In the genomic region with DNA sequence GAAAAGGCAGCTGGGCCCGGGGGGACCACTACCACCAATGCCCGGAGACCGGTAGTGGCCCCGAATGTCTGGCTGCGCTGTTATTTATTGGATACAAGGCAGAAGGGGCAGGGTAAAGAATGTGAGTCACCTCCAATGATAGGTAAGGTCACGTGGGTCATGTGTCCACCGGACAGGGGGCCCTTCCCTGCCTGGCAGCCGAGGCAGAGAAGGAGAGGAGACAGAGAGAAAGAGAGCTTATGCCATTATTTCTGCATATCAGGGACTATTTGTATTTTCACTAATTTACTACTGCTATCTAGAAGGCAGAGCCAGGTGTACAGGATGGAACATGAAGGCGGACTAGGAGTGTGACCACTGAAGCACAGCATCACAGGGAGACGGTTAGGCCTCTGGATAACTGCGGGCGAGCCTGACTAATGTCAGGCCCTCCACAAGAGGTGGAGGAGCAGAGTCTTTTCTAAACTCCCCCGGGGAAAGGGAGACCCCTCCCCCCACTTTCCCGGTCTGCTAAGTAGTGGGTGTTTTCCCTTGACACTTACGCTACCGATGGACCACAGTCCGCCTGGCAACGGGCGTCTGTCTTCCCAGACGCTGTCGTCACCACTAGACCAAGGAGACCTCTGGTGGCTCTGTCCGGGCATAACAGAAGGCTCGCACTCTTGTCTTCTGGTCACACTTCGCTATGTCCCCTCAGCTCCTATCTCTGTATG, we compare ENCODE assay signal across 8 cellular contexts. TPM values are rescaled to one million over a fixed set of nuclear protein-coding genes. Genes with fewer than 3 reads are reported as not detected.
A peak's percentile ranks its signal among the peaks of the same experiment; 100 is the strongest.
DNase-seq lines count a peak whose midpoint lies in the region; FAIRE-seq and TF ChIP-seq lines count a peak whose summit lies in the region.
"Not testable (repeated sequence)": the region's sequence is repeated elsewhere in the genome, so short reads cannot be mapped to it uniquely, and the experiment has no call there.

No MANE protein-coding gene starts in this region.

- not testable (repeated sequence) for H3K4me2 ChIP-seq in MM.1S (ENCODE audit: low read depth, low read length); keratinocyte (ENCODE audit: control insufficient read depth, extremely low read depth, insufficient read depth, low read depth, low read length)

- not testable (repeated sequence) for H3K36me3 ChIP-seq in MM.1S (replicated peaks; ENCODE audit: insufficient read depth, low read length); keratinocyte (ENCODE audit: control insufficient read depth in 2 of 2, extremely low read depth in 1 of 2, insufficient read depth in 2 of 2, low read length in 2 of 2)

- dilution Hi-C loops in keratinocyte (cut with MboI; ENCODE audit: extremely low pct_ligation_motif_present, low sequenced_read_pairs), result not testable (repeated sequence)

- H3K36me3 Mint-ChIP-seq in activated CD4-positive, alpha-beta memory T cell treated with anti-CD3 and anti-CD28 coated beads, Interleukin-2, amount 10 ng/mL, durations not matched to agents 7 days and 5 days (ENCODE audit: low read depth); dendritic cell treated with granulocyte-macrophage colony-stimulating factor and Interleukin-4, amounts not matched to agents 40 ng/mL and 50 ng/mL, for 4 days (ENCODE audit: low read depth); progenitor cell of endocrine pancreas (ENCODE audit: insufficient read depth): not testable (repeated sequence)

- not testable (repeated sequence) for H3K9me1 ChIP-seq in keratinocyte (ENCODE audit: control insufficient read depth, extremely low read depth, insufficient read depth, low read length)

- H3K9me3 ChIP-seq in MM.1S (replicated peaks; ENCODE audit: insufficient read depth, low read length); keratinocyte (ENCODE audit: control insufficient read depth, low read depth, low read length): not testable (repeated sequence)

- H3K27ac ChIP-seq in MM.1S (ENCODE audit: low read length); keratinocyte (ENCODE audit: control insufficient read depth, insufficient read depth, low read length): not testable (repeated sequence)

- not testable (repeated sequence) for H3K4me3 ChIP-seq in MM.1S (ENCODE audit: low read length); keratinocyte (ENCODE audit: control insufficient read depth in 2 of 3, extremely low read depth in 1 of 3, insufficient read depth in 2 of 3, low read depth in 1 of 3, low read length in 3 of 3)

- not testable (repeated sequence) for H3K9me2 ChIP-seq in MM.1S (replicated peaks; ENCODE audit: insufficient read depth, low read length)

- DNase-seq in A172 (ENCODE audit: low spot score) (peak; percentile 76), G401 (ENCODE audit: low spot score) (peak; percentile 87), MM.1S (peak; percentile 67), OCI-M1 (lab: John Stamatoyannopoulos, UW) (peak; percentile 95), progenitor cell of endocrine pancreas (ENCODE audit: low spot score, unreplicated experiment) (peak; percentile 38)
- DNase-seq in activated CD4-positive, alpha-beta memory T cell treated with anti-CD3 and anti-CD28 coated beads, Interleukin-2, amount 10 ng/mL, durations not matched to agents 7 days and 5 days, result peak; percentile 46
- DNase-seq in keratinocyte (ENCODE audit: low read depth, low spot score), result not testable (repeated sequence)

- not testable (repeated sequence) for H3K9ac ChIP-seq in MM.1S (ENCODE audit: low read length); keratinocyte (ENCODE audit: control insufficient read depth, extremely low read depth, insufficient read depth, low read length)

- CTCF ChIA-PET in activated CD4-positive, alpha-beta memory T cell treated with anti-CD3 and anti-CD28 coated beads, Interleukin-2, amount 10 ng/mL, durations not matched to agents 7 days and 5 days (lab: Charles Lee), result interaction anchor here (0.7 to 3.5 kb wide), 8 partner anchors 8 to 814 kb away, joined by 3 to 29 read pairs (median 4); a partner anchor contains a TSS

- H3K9me3 Mint-ChIP-seq in activated CD4-positive, alpha-beta memory T cell treated with anti-CD3 and anti-CD28 coated beads, Interleukin-2, amount 10 ng/mL, durations not matched to agents 7 days and 5 days; dendritic cell treated with granulocyte-macrophage colony-stimulating factor and Interleukin-4, amounts not matched to agents 40 ng/mL and 50 ng/mL, for 4 days; progenitor cell of endocrine pancreas (ENCODE audit: low read depth): not testable (repeated sequence)

- POLR2A ChIA-PET in activated CD4-positive, alpha-beta memory T cell treated with anti-CD3 and anti-CD28 coated beads, Interleukin-2, amount 10 ng/mL, durations not matched to agents 7 days and 5 days (lab: Charles Lee), result not testable (repeated sequence)

- H3K4me3 Mint-ChIP-seq in activated CD4-positive, alpha-beta memory T cell treated with anti-CD3 and anti-CD28 coated beads, Interleukin-2, amount 10 ng/mL, durations not matched to agents 7 days and 5 days; dendritic cell treated with granulocyte-macrophage colony-stimulating factor and Interleukin-4, amounts not matched to agents 40 ng/mL and 50 ng/mL, for 4 days: not testable (repeated sequence)
- H3K4me3 Mint-ChIP-seq in progenitor cell of endocrine pancreas (ENCODE audit: low read depth), result peak overlapping the region; percentile 4

- not testable (repeated sequence) for H3K79me2 ChIP-seq in MM.1S (ENCODE audit: low read length); keratinocyte (ENCODE audit: control insufficient read depth, insufficient read depth, low read length)

- FAIRE-seq in keratinocyte (lab: Jason Lieb, UNC), result not testable (repeated sequence)

- intact Hi-C loops in dendritic cell treated with granulocyte-macrophage colony-stimulating factor and Interleukin-4, amounts not matched to agents 40 ng/mL and 50 ng/mL, for 4 days (cut with micrococcal nuclease), result loop anchor here (10.0 kb wide), 1 partner anchor 77 kb away; no protein-coding TSS in a partner anchor

- H4K20me1 ChIP-seq in MM.1S (ENCODE audit: insufficient read depth, low read length); keratinocyte (ENCODE audit: control insufficient read depth, extremely low read depth, insufficient read depth, low read length): not testable (repeated sequence)

- in situ Hi-C loops in G401 (cut with HindIII; ENCODE audit: low sequenced_read_pairs), result not testable (repeated sequence)

- not testable (repeated sequence) for H3K4me1 ChIP-seq in MM.1S (ENCODE audit: low read length); keratinocyte (ENCODE audit: control insufficient read depth, extremely low read depth, insufficient read depth, low read length)

- not testable (repeated sequence) for H3F3A ChIP-seq in MM.1S (ENCODE audit: insufficient read depth, low read length)

- not testable (repeated sequence) for H3K27ac Mint-ChIP-seq in activated CD4-positive, alpha-beta memory T cell treated with anti-CD3 and anti-CD28 coated beads, Interleukin-2, amount 10 ng/mL, durations not matched to agents 7 days and 5 days
- peak overlapping the region; percentile 37 for H3K27ac Mint-ChIP-seq in dendritic cell treated with granulocyte-macrophage colony-stimulating factor and Interleukin-4, amounts not matched to agents 40 ng/mL and 50 ng/mL, for 4 days
- H3K27ac Mint-ChIP-seq in progenitor cell of endocrine pancreas, result peak overlapping the region; percentile 85

- TF ChIP-seq CTCF in MM.1S (IDR thresholded peaks at IDR 0.05; ENCODE audit: low read length), result peak; percentile 47
- peak; percentile 20 to 58 (median 44) for TF ChIP-seq CTCF in keratinocyte (optimal IDR thresholded peaks at IDR 0.05 in 1 of 3, IDR thresholded peaks at IDR 0.05 in 1 of 3, conservative IDR thresholded peaks at IDR 0.05 in 1 of 3; ENCODE audit: extremely low read depth in 1 of 3, insufficient read depth in 2 of 3, low read length in 3 of 3)
- TF ChIP-seq CTCF in progenitor cell of endocrine pancreas (IDR thresholded peaks at IDR 0.05; ENCODE audit: unreplicated experiment), result peak; percentile 65

- not testable (repeated sequence) for H3K4me1 Mint-ChIP-seq in activated CD4-positive, alpha-beta memory T cell treated with anti-CD3 and anti-CD28 coated beads, Interleukin-2, amount 10 ng/mL, durations not matched to agents 7 days and 5 days
- peaks cover 18% of the 10 kb centered on the region for H3K4me1 Mint-ChIP-seq in dendritic cell treated with granulocyte-macrophage colony-stimulating factor and Interleukin-4, amounts not matched to agents 40 ng/mL and 50 ng/mL, for 4 days (ENCODE audit: low read depth)
- H3K4me1 Mint-ChIP-seq in progenitor cell of endocrine pancreas (ENCODE audit: low read depth), result peaks cover 11% of the 10 kb centered on the region

- H3K27me3 ChIP-seq in MM.1S (replicated peaks; ENCODE audit: insufficient read depth, low read length); keratinocyte (ENCODE audit: control insufficient read depth, extremely low read depth, insufficient read depth, low read length): not testable (repeated sequence)

- H3K27me3 Mint-ChIP-seq in activated CD4-positive, alpha-beta memory T cell treated with anti-CD3 and anti-CD28 coated beads, Interleukin-2, amount 10 ng/mL, durations not matched to agents 7 days and 5 days; dendritic cell treated with granulocyte-macrophage colony-stimulating factor and Interleukin-4, amounts not matched to agents 40 ng/mL and 50 ng/mL, for 4 days; progenitor cell of endocrine pancreas: not testable (repeated sequence)

- not testable (repeated sequence) for H2AFZ ChIP-seq in MM.1S (ENCODE audit: low read length); keratinocyte (ENCODE audit: control insufficient read depth, low read length)

RNA-seq across cellular contexts. Expression of a gene that starts 24.5 kb away (rescaled TPM):
- 0.09 TPM in 1 of 2 replicates, not detected in the other for total RNA-seq in A172 (2014; rRNA removed; shearing (Covaris generic))
- total RNA-seq in G401 (2014; rRNA removed; shearing (Covaris generic)), result not detected in 2 replicates
- total RNA-seq in activated CD4-positive, alpha-beta memory T cell treated with anti-CD3 and anti-CD28 coated beads, Interleukin-2, amount 10 ng/mL, durations not matched to agents 7 days and 5 days, result 10 to 100 TPM; 94.6 to 99.2 TPM
- polyA plus RNA-seq in keratinocyte, result not detected in 3 replicates
- polyA plus RNA-seq in keratinocyte (2011; ENCODE audit: low read depth), result not detected
- not detected in 2 replicates for polyA plus RNA-seq in keratinocyte (2011; cell fraction: cytosol; rRNA removed)
- not detected in 2 replicates for polyA plus RNA-seq in keratinocyte (2011; cell fraction: nucleus; rRNA removed)
- polyA plus RNA-seq in keratinocyte (2012; ENCODE audit: low replicate concordance), result not detected in 2 replicates
- not detected in 3 replicates for polyA minus RNA-seq in keratinocyte
- not detected for polyA minus RNA-seq in keratinocyte (2011; cell fraction: cytosol; rRNA and poly(A)+ RNA removed)
- polyA minus RNA-seq in keratinocyte (2011; cell fraction: nucleus; rRNA and poly(A)+ RNA removed), result not detected in 2 replicates
- total RNA-seq in progenitor cell of endocrine pancreas, result 0.17 and 0.38 TPM in 2 replicates

RNA-seq across cellular contexts. Expression of a gene that starts 42.3 kb away (rescaled TPM):
- total RNA-seq in A172 (2014; rRNA removed; shearing (Covaris generic)), result 83.7 and 122 TPM in 2 replicates
- total RNA-seq in G401 (2014; rRNA removed; shearing (Covaris generic)), result 96.6 and 105 TPM in 2 replicates
- total RNA-seq in activated CD4-positive, alpha-beta memory T cell treated with anti-CD3 and anti-CD28 coated beads, Interleukin-2, amount 10 ng/mL, durations not matched to agents 7 days and 5 days, result 1 to 10 TPM; 8.3 to 9.3 TPM
- polyA plus RNA-seq in keratinocyte, result 8.8 to 21.3 TPM (median 8.9 TPM) in 3 replicates
- 0.30 TPM for polyA plus RNA-seq in keratinocyte (2011; ENCODE audit: low read depth)
- 7.4 and 8.6 TPM in 2 replicates for polyA plus RNA-seq in keratinocyte (2011; cell fraction: cytosol; rRNA removed)
- polyA plus RNA-seq in keratinocyte (2011; cell fraction: nucleus; rRNA removed), result 11.3 and 13.1 TPM in 2 replicates
- 2.7 and 13.8 TPM in 2 replicates for polyA plus RNA-seq in keratinocyte (2012; ENCODE audit: low replicate concordance)
- 7.8 to 23.3 TPM (median 8.2 TPM) in 3 replicates for polyA minus RNA-seq in keratinocyte
- polyA minus RNA-seq in keratinocyte (2011; cell fraction: cytosol; rRNA and poly(A)+ RNA removed), result 29.7 TPM
- 4.3 TPM in 2 replicates for polyA minus RNA-seq in keratinocyte (2011; cell fraction: nucleus; rRNA and poly(A)+ RNA removed)
- 106 and 115 TPM in 2 replicates for total RNA-seq in progenitor cell of endocrine pancreas

RNA-seq across cellular contexts. Expression of a gene that starts 56.7 kb away (rescaled TPM):
- total RNA-seq in A172 (2014; rRNA removed; shearing (Covaris generic)), result not detected in 2 replicates
- total RNA-seq in G401 (2014; rRNA removed; shearing (Covaris generic)), result not detected in 2 replicates
- total RNA-seq in activated CD4-positive, alpha-beta memory T cell treated with anti-CD3 and anti-CD28 coated beads, Interleukin-2, amount 10 ng/mL, durations not matched to agents 7 days and 5 days, result not detected
- 0.01 TPM in 1 of 3 replicates, not detected in the others for polyA plus RNA-seq in keratinocyte
- polyA plus RNA-seq in keratinocyte (2011; ENCODE audit: low read depth), result not detected
- polyA plus RNA-seq in keratinocyte (2011; cell fraction: cytosol; rRNA removed), result not detected in 2 replicates
- polyA plus RNA-seq in keratinocyte (2011; cell fraction: nucleus; rRNA removed), result not detected in 2 replicates
- polyA plus RNA-seq in keratinocyte (2012; ENCODE audit: low replicate concordance), result not detected in 2 replicates
- not detected in 3 replicates for polyA minus RNA-seq in keratinocyte
- polyA minus RNA-seq in keratinocyte (2011; cell fraction: cytosol; rRNA and poly(A)+ RNA removed), result not detected
- not detected in 2 replicates for polyA minus RNA-seq in keratinocyte (2011; cell fraction: nucleus; rRNA and poly(A)+ RNA removed)
- not detected in 2 replicates for total RNA-seq in progenitor cell of endocrine pancreas

RNA-seq across cellular contexts. Expression of a gene that starts 58.3 kb away (rescaled TPM):
- total RNA-seq in A172 (2014; rRNA removed; shearing (Covaris generic)), result 12.6 and 15.7 TPM in 2 replicates
- 0.37 TPM in 1 of 2 replicates, not detected in the other for total RNA-seq in G401 (2014; rRNA removed; shearing (Covaris generic))
- 100 to 1,000 TPM; 341 to 359 TPM for total RNA-seq in activated CD4-positive, alpha-beta memory T cell treated with anti-CD3 and anti-CD28 coated beads, Interleukin-2, amount 10 ng/mL, durations not matched to agents 7 days and 5 days
- 0.01 to 0.07 TPM in 2 of 3 replicates, not detected in the other for polyA plus RNA-seq in keratinocyte
- not detected for polyA plus RNA-seq in keratinocyte (2011; ENCODE audit: low read depth)
- not detected in 2 replicates for polyA plus RNA-seq in keratinocyte (2011; cell fraction: cytosol; rRNA removed)
- not detected in 2 replicates for polyA plus RNA-seq in keratinocyte (2011; cell fraction: nucleus; rRNA removed)
- not detected in 2 replicates for polyA plus RNA-seq in keratinocyte (2012; ENCODE audit: low replicate concordance)
- 0.03 TPM in 1 of 3 replicates, not detected in the others for polyA minus RNA-seq in keratinocyte
- polyA minus RNA-seq in keratinocyte (2011; cell fraction: cytosol; rRNA and poly(A)+ RNA removed), result not detected
- polyA minus RNA-seq in keratinocyte (2011; cell fraction: nucleus; rRNA and poly(A)+ RNA removed), result not detected in 2 replicates
- 0.19 and 0.20 TPM in 2 replicates for total RNA-seq in progenitor cell of endocrine pancreas

Comparison
In these comparisons a context has a peak if more than half of its experiments do, and no peak if none do; other contexts are left out.
1. RNA of a gene that starts 24.5 kb away (total RNA-seq): 94.6 to 99.2 TPM in activated CD4-positive, alpha-beta memory T cell treated with anti-CD3 and anti-CD28 coated beads, Interleukin-2, amount 10 ng/mL, durations not matched to agents 7 days and 5 days; 0.17 to 0.38 TPM in progenitor cell of endocrine pancreas, 0.09 TPM in A172 and not detected in G401; every median in the first group is over 10 times any median in the second.
2. Peak in every context shown above with its lines, with median percentiles within 50 percentile points of each other: CTCF ChIP-seq.